Comparison of ENCODE assay signal across 2 cellular contexts in the genomic region with DNA sequence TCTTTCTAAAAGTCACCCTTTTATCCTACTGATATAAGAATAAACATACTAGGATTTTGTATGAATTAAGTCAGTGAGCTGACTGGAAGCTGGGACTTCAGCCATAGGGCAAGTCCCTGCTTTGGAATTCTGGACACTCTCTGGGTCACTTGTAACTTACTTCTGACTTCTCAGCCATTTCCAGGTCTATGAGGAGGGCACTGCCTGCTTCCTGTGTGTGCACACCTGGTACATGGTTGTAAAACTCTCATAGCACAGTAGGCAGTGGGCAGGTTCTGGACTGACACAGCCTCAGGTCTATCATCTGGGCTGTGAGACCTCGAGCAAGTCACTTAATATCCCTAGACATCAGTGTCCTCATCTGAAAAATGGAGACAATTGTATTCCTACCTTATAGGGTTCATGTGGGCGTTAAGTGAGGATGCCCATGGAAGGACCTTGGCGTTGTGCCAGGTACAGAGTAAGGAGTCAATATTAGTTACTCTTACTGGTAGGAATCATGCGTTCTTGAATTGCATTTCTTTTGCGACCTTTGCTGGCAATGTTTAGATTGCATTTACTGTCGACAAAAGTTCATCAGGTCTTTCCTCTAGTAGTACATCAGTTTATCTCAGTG.
TF ChIP-seq lines count a peak whose summit lies in the region.

No MANE protein-coding gene starts in this region.

TF ChIP-seq in A549, 52 proteins besides CTCF, POLR2A, EP300 and RAD21:
- no peak for TF ChIP-seq HDAC2 (IDR thresholded peaks at IDR 0.05)
- no peak for TF ChIP-seq EHMT2 (IDR thresholded peaks at IDR 0.05; ENCODE audit: low read depth)
- no peak for TF ChIP-seq TP53 (CRISPR knock-in tag; IDR thresholded peaks at IDR 0.05)
- TF ChIP-seq, protein P1, sequence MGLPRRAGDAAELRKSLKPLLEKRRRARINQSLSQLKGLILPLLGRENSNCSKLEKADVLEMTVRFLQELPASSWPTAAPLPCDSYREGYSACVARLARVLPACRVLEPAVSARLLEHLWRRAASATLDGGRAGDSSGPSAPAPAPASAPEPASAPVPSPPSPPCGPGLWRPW (IDR thresholded peaks at IDR 0.05): no peak
- TF ChIP-seq NFE2L2 (conservative IDR thresholded peaks at IDR 0.05; ENCODE audit: low read length): no peak
- TF ChIP-seq MAFK (IDR thresholded peaks at IDR 0.05; ENCODE audit: partially characterized antibody): no peak
- no peak for TF ChIP-seq HEYL (CRISPR knock-in tag; IDR thresholded peaks at IDR 0.05)
- TF ChIP-seq ZSCAN20 (CRISPR knock-in tag; IDR thresholded peaks at IDR 0.05): no peak
- no peak for TF ChIP-seq ZC3H11A (IDR thresholded peaks at IDR 0.05)
- no peak for TF ChIP-seq GATA3 (IDR thresholded peaks at IDR 0.05; ENCODE audit: borderline replicate concordance)
- no peak for TF ChIP-seq USF2 (IDR thresholded peaks at IDR 0.05)
- no peak for TF ChIP-seq SREBF2 (IDR thresholded peaks at IDR 0.05)
- TF ChIP-seq NR3C1 (IDR thresholded peaks at IDR 0.05): no peak
TF ChIP-seq in A549: peak in this region for 0.

TF ChIP-seq in K562, 482 proteins besides CTCF, POLR2A, EP300 and RAD21:
- TF ChIP-seq NFIC (IDR thresholded peaks at IDR 0.05) (peak; percentile 87), ZNF23 (CRISPR knock-in tag; IDR thresholded peaks at IDR 0.05) (no peak), SETDB1 (IDR thresholded peaks at IDR 0.05; ENCODE audit: low read length) (no peak)
